1 cellular context compared by ENCODE assay signal in the genomic region with DNA sequence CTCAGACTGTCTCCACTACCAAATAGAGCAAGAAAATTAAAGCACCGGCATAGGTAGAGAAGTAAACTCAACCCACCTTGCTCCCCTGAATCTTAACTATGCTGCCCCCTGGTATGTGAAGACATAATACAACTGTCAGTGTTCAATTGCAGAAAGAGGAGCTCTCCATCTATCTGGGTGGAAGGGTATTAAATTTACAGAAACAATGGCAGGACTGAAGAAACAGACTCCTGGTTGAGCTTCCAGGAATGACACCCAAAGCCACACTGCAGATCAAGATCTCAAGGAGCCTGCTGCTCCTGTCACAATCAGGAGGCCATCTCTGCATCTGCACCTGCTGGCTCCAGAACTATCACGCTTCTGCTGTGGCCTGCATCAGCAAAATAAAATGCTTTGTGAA.
TF ChIP-seq lines count a peak whose summit lies in the region.

No MANE protein-coding gene starts in this region.

TF ChIP-seq in SK-N-SH treated with all-trans-retinoic acid at 6 μM for 48 hours, 23 proteins besides CTCF, POLR2A, EP300 and RAD21 (continued from another document):
- TF ChIP-seq, protein P1, sequence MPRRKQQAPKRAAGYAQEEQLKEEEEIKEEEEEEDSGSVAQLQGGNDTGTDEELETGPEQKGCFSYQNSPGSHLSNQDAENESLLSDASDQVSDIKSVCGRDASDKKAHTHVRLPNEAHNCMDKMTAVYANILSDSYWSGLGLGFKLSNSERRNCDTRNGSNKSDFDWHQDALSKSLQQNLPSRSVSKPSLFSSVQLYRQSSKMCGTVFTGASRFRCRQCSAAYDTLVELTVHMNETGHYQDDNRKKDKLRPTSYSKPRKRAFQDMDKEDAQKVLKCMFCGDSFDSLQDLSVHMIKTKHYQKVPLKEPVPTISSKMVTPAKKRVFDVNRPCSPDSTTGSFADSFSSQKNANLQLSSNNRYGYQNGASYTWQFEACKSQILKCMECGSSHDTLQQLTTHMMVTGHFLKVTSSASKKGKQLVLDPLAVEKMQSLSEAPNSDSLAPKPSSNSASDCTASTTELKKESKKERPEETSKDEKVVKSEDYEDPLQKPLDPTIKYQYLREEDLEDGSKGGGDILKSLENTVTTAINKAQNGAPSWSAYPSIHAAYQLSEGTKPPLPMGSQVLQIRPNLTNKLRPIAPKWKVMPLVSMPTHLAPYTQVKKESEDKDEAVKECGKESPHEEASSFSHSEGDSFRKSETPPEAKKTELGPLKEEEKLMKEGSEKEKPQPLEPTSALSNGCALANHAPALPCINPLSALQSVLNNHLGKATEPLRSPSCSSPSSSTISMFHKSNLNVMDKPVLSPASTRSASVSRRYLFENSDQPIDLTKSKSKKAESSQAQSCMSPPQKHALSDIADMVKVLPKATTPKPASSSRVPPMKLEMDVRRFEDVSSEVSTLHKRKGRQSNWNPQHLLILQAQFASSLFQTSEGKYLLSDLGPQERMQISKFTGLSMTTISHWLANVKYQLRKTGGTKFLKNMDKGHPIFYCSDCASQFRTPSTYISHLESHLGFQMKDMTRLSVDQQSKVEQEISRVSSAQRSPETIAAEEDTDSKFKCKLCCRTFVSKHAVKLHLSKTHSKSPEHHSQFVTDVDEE (CRISPR knock-in tag; IDR thresholded peaks at IDR 0.05): no peak
- TF ChIP-seq ZFP30 (CRISPR knock-in tag; IDR thresholded peaks at IDR 0.05) (no peak), PPARA (CRISPR knock-in tag; IDR thresholded peaks at IDR 0.05; ENCODE audit: borderline replicate concordance) (no peak), ZNF70 (CRISPR knock-in tag; IDR thresholded peaks at IDR 0.05) (no peak), OSR1 (CRISPR knock-in tag; IDR thresholded peaks at IDR 0.05) (no peak)
- TF ChIP-seq, protein P2, sequence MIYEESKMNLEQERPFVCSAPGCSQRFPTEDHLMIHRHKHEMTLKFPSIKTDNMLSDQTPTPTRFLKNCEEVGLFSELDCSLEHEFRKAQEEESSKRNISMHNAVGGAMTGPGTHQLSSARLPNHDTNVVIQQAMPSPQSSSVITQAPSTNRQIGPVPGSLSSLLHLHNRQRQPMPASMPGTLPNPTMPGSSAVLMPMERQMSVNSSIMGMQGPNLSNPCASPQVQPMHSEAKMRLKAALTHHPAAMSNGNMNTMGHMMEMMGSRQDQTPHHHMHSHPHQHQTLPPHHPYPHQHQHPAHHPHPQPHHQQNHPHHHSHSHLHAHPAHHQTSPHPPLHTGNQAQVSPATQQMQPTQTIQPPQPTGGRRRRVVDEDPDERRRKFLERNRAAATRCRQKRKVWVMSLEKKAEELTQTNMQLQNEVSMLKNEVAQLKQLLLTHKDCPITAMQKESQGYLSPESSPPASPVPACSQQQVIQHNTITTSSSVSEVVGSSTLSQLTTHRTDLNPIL (CRISPR knock-in tag; IDR thresholded peaks at IDR 0.05; ENCODE audit: low read depth): no peak
